Comparison of ENCODE assay signal across 22 cellular contexts in the genomic region with DNA sequence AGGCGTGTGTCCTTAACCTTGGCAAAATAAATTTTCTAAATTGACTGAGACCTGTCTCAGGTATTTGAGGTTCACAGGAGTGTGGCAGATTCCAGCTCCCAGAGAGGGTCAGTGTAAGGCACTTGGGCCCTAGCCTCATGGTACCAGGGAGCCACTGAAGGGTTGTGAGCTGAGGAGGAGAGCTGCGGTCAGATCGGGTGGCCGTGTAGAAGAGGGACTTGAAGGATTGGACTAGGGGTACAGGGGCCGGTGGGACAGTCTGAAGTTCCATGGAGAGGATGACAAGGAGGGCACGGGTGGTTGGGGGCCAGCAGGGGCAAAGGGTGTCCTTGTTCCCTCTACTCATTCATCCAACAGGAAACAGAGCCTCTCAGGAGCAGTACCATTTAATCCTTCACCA.
DNase-seq lines count a peak whose midpoint lies in the region; ATAC-seq and TF ChIP-seq lines count a peak whose summit lies in the region.
"Had no signal": no experiment of that assay in that cellular context is flagged by ENCODE, and none has a peak within 500 bp of the region (broad histone marks: within the 10 kb centered on the region; RNA-seq: fewer than 3 reads in every experiment).

No MANE protein-coding gene starts in this region.

- H3K36me3 ChIP-seq in HUES6 (ENCODE audit: control insufficient read depth, insufficient read depth, low read length) (no peaks in the 10 kb centered on the region), iPS-18a (ENCODE audit: control insufficient read depth, low read depth, low read length) (no peaks in the 10 kb centered on the region)
- H3K36me3 ChIP-seq: adrenal gland, tibial nerve had no signal

- POLR2A ChIA-PET in AG04450 (lab: Yijun Ruan, JAX) = no interaction called here

- peak overlapping the region; percentile 21 for H3K27ac ChIP-seq in AG04450 (ENCODE audit: low read depth, low read length)
- H3K27ac ChIP-seq in HUES6 (ENCODE audit: low read depth, low read length) = peak overlapping the region; percentile 2; the same call in 1 of the 2 replicates
- peak overlapping the region; percentile 48 for H3K27ac ChIP-seq in iPS-18a (ENCODE audit: low read length)
- H3K27ac ChIP-seq: adrenal gland, body of pancreas, tibial nerve had no signal

- no peak for ATAC-seq in GM21619 (IDR thresholded peaks at IDR 0.05; ENCODE audit: unreplicated experiment)
- ATAC-seq: activated CD8-positive, alpha-beta memory T cell treated with anti-CD3 and anti-CD28 coated beads, Interleukin-2, amount 10 ng/mL, durations not matched to agents 7 days and 5 days; activated T-cell treated with anti-CD3 and anti-CD28 coated beads, Interleukin-2, amount 50 U/mL, for 72 hours; body of pancreas; left cardiac atrium; SK-N-SH treated with all-trans-retinoic acid at 6 μM for 48 hours had no signal

- DNase-seq in AG04450 (ENCODE audit: low read depth, low spot score) (no peak), posterior vena cava (ENCODE audit: low spot score) (peak; percentile 40), NCI-H524 (lab: John Stamatoyannopoulos, UW) (no peak), T1000 (lab: John Stamatoyannopoulos, UW) (no peak), NCI-H345 (lab: John Stamatoyannopoulos, UW) (no peak)
- DNase-seq: ACHN; activated CD4-positive, alpha-beta T cell treated with anti-CD3 and anti-CD28 coated beads for 4 hours; activated naive CD4-positive, alpha-beta T cell; activated T-cell treated with anti-CD3 and anti-CD28 coated beads, Interleukin-2, amount 50 U/mL, for 72 hours; body of pancreas; DMS53; effector CD8-positive, alpha-beta T cell; left cardiac atrium; NCI-H1436; NCI-H446 treated with DMSO at 0.1 percent for 48 hours had no signal

- H3K27me3 ChIP-seq in AG04450 (ENCODE audit: control insufficient read depth, insufficient read depth, low read length) (peaks cover 16% of the 10 kb centered on the region), HUES6 (ENCODE audit: control insufficient read depth, insufficient read depth, low read length) (peaks cover 5% of the 10 kb centered on the region; the same call in 1 of the 2 replicates), iPS-18a (ENCODE audit: control insufficient read depth, insufficient read depth, low read length) (no peaks in the 10 kb centered on the region)
- H3K27me3 ChIP-seq: adrenal gland, body of pancreas, tibial nerve had no signal

- TF ChIP-seq CTCF in AG04450 (IDR thresholded peaks at IDR 0.05; ENCODE audit: low read depth, low read length) = no peak

- CTCF ChIA-PET in AG04450 (lab: Charles Lee) = no interaction called here

- H3K4me1 ChIP-seq in HUES6 (ENCODE audit: control insufficient read depth, insufficient read depth, low read length) (peaks cover 38% of the 10 kb centered on the region), iPS-18a (ENCODE audit: control insufficient read depth, low read depth, low read length) (peaks cover 31% of the 10 kb centered on the region)
- H3K4me1 ChIP-seq: adrenal gland, body of pancreas, tibial nerve had no signal

- H3K4me3 ChIP-seq in AG04450 (ENCODE audit: low read depth, low read length) = no peak overlapping the region
- H3K4me3 ChIP-seq in HUES6 (ENCODE audit: low read depth, low read length) = no peak overlapping the region
- no peak overlapping the region for H3K4me3 ChIP-seq in iPS-18a (ENCODE audit: low read length)
- H3K4me3 ChIP-seq: adrenal gland, body of pancreas, tibial nerve had no signal

- intact Hi-C loops in posterior vena cava (cut with DNase I) = no loop called here

- H3K9ac ChIP-seq in HUES6 (ENCODE audit: low read length) (peak overlapping the region; percentile 8), iPS-18a (ENCODE audit: low read length) (no peak overlapping the region)

- H3K9me3 ChIP-seq in AG04450 (ENCODE audit: control insufficient read depth, insufficient read depth, low read length) = no peaks in the 10 kb centered on the region; the same call in 1 of the 2 replicates
- H3K9me3 ChIP-seq in HUES6 (ENCODE audit: control insufficient read depth, insufficient read depth, low read depth, low read length) = no peaks in the 10 kb centered on the region
- no peaks in the 10 kb centered on the region for H3K9me3 ChIP-seq in iPS-18a (ENCODE audit: control insufficient read depth, low read depth, low read length)
- H3K9me3 ChIP-seq: adrenal gland, body of pancreas, tibial nerve had no signal
